ENCODE assay signal across 8 cellular contexts in the genomic region with DNA sequence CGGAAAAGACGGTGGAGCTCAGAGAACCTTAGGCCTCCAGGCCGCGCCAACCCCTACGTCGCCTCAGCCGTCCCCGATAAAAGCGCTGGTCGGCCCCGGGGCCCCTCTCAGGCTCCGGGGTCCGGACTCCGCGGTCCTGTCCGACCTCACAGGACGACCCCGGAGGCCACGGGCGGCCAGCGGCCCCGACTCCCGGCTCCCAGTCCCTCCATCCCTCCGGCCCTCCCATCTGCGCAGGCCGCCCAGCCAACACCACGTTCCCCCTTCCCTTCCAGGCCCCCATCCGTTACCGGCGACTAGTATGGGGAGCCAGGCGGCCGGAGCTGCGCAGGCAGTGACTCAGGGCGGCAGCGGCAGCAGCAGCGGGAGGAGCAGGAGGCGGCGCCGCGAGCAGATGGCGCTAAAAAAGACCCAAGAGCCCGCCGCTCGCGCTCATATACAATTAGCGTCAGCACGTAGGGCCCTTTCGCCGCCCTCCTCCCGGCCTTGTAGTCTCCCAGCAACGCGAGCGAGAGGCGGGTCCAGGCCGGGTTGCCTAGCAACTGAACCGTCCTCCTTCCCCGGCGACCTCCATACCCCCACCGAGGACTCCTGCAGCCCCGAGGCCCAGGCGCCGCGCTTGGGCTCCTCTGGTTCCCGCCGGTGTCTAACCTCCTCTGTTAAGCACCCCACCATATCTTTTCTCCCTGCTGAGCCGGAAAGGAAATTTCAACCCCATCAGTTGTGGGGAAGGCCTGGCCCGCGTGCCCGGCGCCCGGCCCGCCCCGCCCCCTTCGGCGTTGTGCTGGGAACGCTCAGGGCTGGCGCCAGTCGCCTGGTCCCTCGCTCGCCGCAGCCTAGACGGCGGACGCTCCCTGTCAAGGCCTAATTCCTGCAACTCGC. TPM values are rescaled to one million over a fixed set of nuclear protein-coding genes. Genes with fewer than 3 reads are reported as not detected.
DNase-seq lines count a peak whose midpoint lies in the region; ATAC-seq and TF ChIP-seq lines count a peak whose summit lies in the region.

A gene with protein sequence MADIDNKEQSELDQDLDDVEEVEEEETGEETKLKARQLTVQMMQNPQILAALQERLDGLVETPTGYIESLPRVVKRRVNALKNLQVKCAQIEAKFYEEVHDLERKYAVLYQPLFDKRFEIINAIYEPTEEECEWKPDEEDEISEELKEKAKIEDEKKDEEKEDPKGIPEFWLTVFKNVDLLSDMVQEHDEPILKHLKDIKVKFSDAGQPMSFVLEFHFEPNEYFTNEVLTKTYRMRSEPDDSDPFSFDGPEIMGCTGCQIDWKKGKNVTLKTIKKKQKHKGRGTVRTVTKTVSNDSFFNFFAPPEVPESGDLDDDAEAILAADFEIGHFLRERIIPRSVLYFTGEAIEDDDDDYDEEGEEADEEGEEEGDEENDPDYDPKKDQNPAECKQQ (minus strand): TSS at position 409 of the 882 bp plus-strand sequence. CDS start 10,466 bp downstream, outside the sequence.

- H3K27me3 Mint-ChIP-seq in GM23338 (ENCODE audit: insufficient read depth, low read depth, poor library complexity) (peaks cover 9% of the 10 kb centered on the region), natural killer cell (ENCODE audit: low read depth in 2 of 2) (no peaks in the 10 kb centered on the region)
- H3K27me3 Mint-ChIP-seq in activated T-helper 17 cell treated with anti-CD3 and anti-CD28 coated beads, Interleukin-2, amount 50 U/mL, for 72 hours: no peaks in the 10 kb centered on the region

- peak within 1 kb of the TSS; percentile 97 for H2AFZ ChIP-seq in GM23338

- H3K36me3 Mint-ChIP-seq in GM23338 (ENCODE audit: low read depth): peaks cover 31% of the 10 kb centered on the region
- H3K36me3 Mint-ChIP-seq in activated T-helper 17 cell treated with anti-CD3 and anti-CD28 coated beads, Interleukin-2, amount 50 U/mL, for 72 hours (ENCODE audit: low read depth): peaks cover 58% of the 10 kb centered on the region
- H3K36me3 Mint-ChIP-seq in natural killer cell: no peaks in the 10 kb centered on the region

- H3K79me2 ChIP-seq in DOHH2 (ENCODE audit: control insufficient read depth, low read length) (peaks cover 50% of the 10 kb centered on the region), GM23338 (replicated peaks; ENCODE audit: insufficient read depth) (peaks cover 49% of the 10 kb centered on the region)

- H3K9me2 ChIP-seq in DOHH2 (replicated peaks; ENCODE audit: control insufficient read depth, low read length): no peaks in the 10 kb centered on the region
- H3K9me2 ChIP-seq in GM23338 (ENCODE audit: insufficient read depth): no peaks in the 10 kb centered on the region

- peak within 1 kb of the TSS; percentile 82 for H3K4me3 ChIP-seq in DOHH2 (ENCODE audit: low read length)
- H3K4me3 ChIP-seq in GM23338: peak within 1 kb of the TSS; percentile 74
- H3K4me3 ChIP-seq in fibroblast of mammary gland (ENCODE audit: control insufficient read depth, low read depth, low read length): peak within 1 kb of the TSS; percentile 86

- TF ChIP-seq CTCF in DOHH2 (IDR thresholded peaks at IDR 0.05; ENCODE audit: low read depth, low read length, poor library complexity, severe bottlenecking) (no peak), GM23338 (conservative IDR thresholded peaks at IDR 0.05; ENCODE audit: low read depth in 2 of 2) (no peak), fibroblast of mammary gland (conservative IDR thresholded peaks at IDR 0.05; ENCODE audit: control insufficient read depth, insufficient read depth, low read depth, low read length) (no peak), natural killer cell (IDR thresholded peaks at IDR 0.05) (no peak)

- DNase-seq in GM23338 (ENCODE audit: low spot score): peak; percentile 98
- DNase-seq in LHCN-M2 (ENCODE audit: low read depth): peak; percentile 98
- DNase-seq in RPMI8226: peak; percentile 98
- DNase-seq in fibroblast of mammary gland (ENCODE audit: low read depth): peak; percentile 97
- peak; percentile 94 for DNase-seq in natural killer cell
- peak; percentile 97 for DNase-seq in stimulated activated naive CD4-positive, alpha-beta T cell treated with Interleukin-2 at 50 U/mL for 16 hours (lab: John Stamatoyannopoulos, UW)

- H3K4me1 ChIP-seq in DOHH2 (ENCODE audit: control insufficient read depth, low read length) (peaks cover 55% of the 10 kb centered on the region), GM23338 (ENCODE audit: insufficient read depth) (peaks cover 28% of the 10 kb centered on the region)

- H3K27me3 ChIP-seq in DOHH2 (ENCODE audit: control insufficient read depth, low read length) (no peaks in the 10 kb centered on the region), GM23338 (ENCODE audit: insufficient read depth) (no peaks in the 10 kb centered on the region)

- H3K4me1 Mint-ChIP-seq in GM23338 (peaks cover 36% of the 10 kb centered on the region), natural killer cell (peaks cover 43 to 49% of the 10 kb centered on the region in 2 donors)
- H3K4me1 Mint-ChIP-seq in activated T-helper 17 cell treated with anti-CD3 and anti-CD28 coated beads, Interleukin-2, amount 50 U/mL, for 72 hours: peaks cover 37% of the 10 kb centered on the region

- peaks cover 49% of the 10 kb centered on the region for H3K36me3 ChIP-seq in DOHH2 (ENCODE audit: control insufficient read depth, low read length)
- no peaks in the 10 kb centered on the region for H3K36me3 ChIP-seq in GM23338 (ENCODE audit: insufficient read depth)

- H3K9me3 ChIP-seq in DOHH2 (ENCODE audit: control insufficient read depth, insufficient read depth, low read length): no peaks in the 10 kb centered on the region

- peak within 1 kb of the TSS; percentile 99 for H3K27ac Mint-ChIP-seq in GM23338
- peak within 1 kb of the TSS; percentile 99 for H3K27ac Mint-ChIP-seq in activated T-helper 17 cell treated with anti-CD3 and anti-CD28 coated beads, Interleukin-2, amount 50 U/mL, for 72 hours
- peak within 1 kb of the TSS; percentile 96 to 99 for H3K27ac Mint-ChIP-seq in natural killer cell

- peak within 1 kb of the TSS; percentile 81 for H3K27ac ChIP-seq in DOHH2 (ENCODE audit: low read depth, low read length)
- H3K27ac ChIP-seq in GM23338 (ENCODE audit: low read depth): peak within 1 kb of the TSS; percentile 82

- H3F3A ChIP-seq in DOHH2 (ENCODE audit: control insufficient read depth, insufficient read depth): peaks cover 8% of the 10 kb centered on the region
- H3F3A ChIP-seq in GM23338 (replicated peaks; ENCODE audit: low read depth): peaks cover 6% of the 10 kb centered on the region; the same call in 1 of the 2 replicates

- H3K4me3 Mint-ChIP-seq in GM23338: peak within 1 kb of the TSS; percentile 98
- peak within 1 kb of the TSS; percentile 97 for H3K4me3 Mint-ChIP-seq in activated T-helper 17 cell treated with anti-CD3 and anti-CD28 coated beads, Interleukin-2, amount 50 U/mL, for 72 hours
- H3K4me3 Mint-ChIP-seq in natural killer cell: peak within 1 kb of the TSS; percentile 98

- ATAC-seq in GM23338: peak; percentile 88
- peak; percentile 89 for ATAC-seq in activated T-helper 17 cell treated with anti-CD3 and anti-CD28 coated beads, Interleukin-2, amount 50 U/mL, for 72 hours (replicated peaks)
- peak; percentile 78 to 92 (median 82) for ATAC-seq in natural killer cell

- peaks cover 41% of the 10 kb centered on the region for H4K20me1 ChIP-seq in DOHH2 (ENCODE audit: control insufficient read depth, insufficient read depth, low read depth, low read length)
- H4K20me1 ChIP-seq in GM23338 (replicated peaks; ENCODE audit: insufficient read depth): peaks cover 33% of the 10 kb centered on the region

- intact Hi-C loops in natural killer cell (cut with micrococcal nuclease): loop anchor here (1.0 to 5.0 kb wide), 7 partner anchors 53 to 680 kb away; a partner anchor contains a TSS

- no peaks in the 10 kb centered on the region; the same call in 2 of the 3 replicates for H3K9me3 Mint-ChIP-seq in GM23338
- no peaks in the 10 kb centered on the region for H3K9me3 Mint-ChIP-seq in activated T-helper 17 cell treated with anti-CD3 and anti-CD28 coated beads, Interleukin-2, amount 50 U/mL, for 72 hours
- H3K9me3 Mint-ChIP-seq in natural killer cell: no peaks in the 10 kb centered on the region

- H3K4me2 ChIP-seq in DOHH2 (ENCODE audit: low read length) (peak within 1 kb of the TSS; percentile 93), GM23338 (peak within 1 kb of the TSS; percentile 94)

TF ChIP-seq in GM23338, 12 proteins besides CTCF, POLR2A, EP300 and RAD21 (continues in another document):
- TF ChIP-seq STAT1 (IDR thresholded peaks at IDR 0.05; ENCODE audit: unreplicated experiment) (no peak), ZNF331 (CRISPR knock-in tag; IDR thresholded peaks at IDR 0.05; ENCODE audit: low read depth) (no peak)
- TF ChIP-seq, protein P1, sequence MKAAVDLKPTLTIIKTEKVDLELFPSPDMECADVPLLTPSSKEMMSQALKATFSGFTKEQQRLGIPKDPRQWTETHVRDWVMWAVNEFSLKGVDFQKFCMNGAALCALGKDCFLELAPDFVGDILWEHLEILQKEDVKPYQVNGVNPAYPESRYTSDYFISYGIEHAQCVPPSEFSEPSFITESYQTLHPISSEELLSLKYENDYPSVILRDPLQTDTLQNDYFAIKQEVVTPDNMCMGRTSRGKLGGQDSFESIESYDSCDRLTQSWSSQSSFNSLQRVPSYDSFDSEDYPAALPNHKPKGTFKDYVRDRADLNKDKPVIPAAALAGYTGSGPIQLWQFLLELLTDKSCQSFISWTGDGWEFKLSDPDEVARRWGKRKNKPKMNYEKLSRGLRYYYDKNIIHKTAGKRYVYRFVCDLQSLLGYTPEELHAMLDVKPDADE (IDR thresholded peaks at IDR 0.05): no peak

RNA-seq across cellular contexts. Expression of the gene that starts here (rescaled TPM):
- total RNA-seq in GM23338 (2014; rRNA removed; shearing (Covaris generic)): 658 and 693 TPM in 2 replicates
- polyA plus RNA-seq in GM23338 (2016; fragmentation: Nextera tagmentation; extraction: Ambion mirVana): 996 and 999 TPM in 2 replicates
- 397 and 482 TPM in 2 replicates for total RNA-seq in LHCN-M2 (2014; rRNA removed)
- polyA plus RNA-seq in LHCN-M2 (2012): 734 TPM
- total RNA-seq in activated T-helper 17 cell treated with anti-CD3 and anti-CD28 coated beads, Interleukin-2, amount 50 U/mL, for 72 hours: 100 to 1,000 TPM; 715 to 937 TPM
- total RNA-seq in natural killer cell: 100 to 1,000 TPM; 264 to 431 (median 286) TPM

Comparison
In these comparisons a context has a peak if more than half of its experiments do, and no peak if none do; other contexts are left out.
1. Peak in every context shown above with its lines: DNase-seq, ATAC-seq, H3K4me3 ChIP-seq and H3K27ac ChIP-seq.